In the genomic region with DNA sequence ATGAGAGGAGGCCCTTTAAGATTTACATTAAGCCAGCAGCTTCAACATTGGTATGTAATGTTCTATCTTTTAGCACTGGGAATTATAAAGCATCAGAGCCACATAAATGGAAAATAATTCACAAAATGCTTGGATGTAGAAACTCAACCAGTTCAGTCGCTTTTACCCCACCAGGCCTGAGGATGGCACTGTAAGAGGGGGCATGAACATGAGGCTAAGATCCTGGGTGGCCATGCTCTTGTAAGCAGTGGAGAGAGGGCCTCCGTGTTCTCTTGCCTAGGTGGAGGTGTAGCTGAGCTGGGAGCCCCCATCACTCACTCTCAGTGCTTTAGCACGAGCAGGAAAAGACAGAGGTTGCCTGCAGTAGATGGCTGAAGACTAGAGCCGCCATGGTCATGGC, we compare ENCODE assay signal across 16 cellular contexts.
DNase-seq lines count a peak whose midpoint lies in the region; ATAC-seq, FAIRE-seq and TF ChIP-seq lines count a peak whose summit lies in the region.
"Had no signal": no experiment of that assay in that cellular context is flagged by ENCODE, and none has a peak within 500 bp of the region (broad histone marks: within the 10 kb centered on the region; RNA-seq: fewer than 3 reads in every experiment).

No MANE protein-coding gene starts in this region.

- TF ChIP-seq POLR2A in HepG2 (IDR thresholded peaks at IDR 0.05; ENCODE audit: insufficient read depth in 1 of 2, low read depth in 2 of 2, low read length in 2 of 2) (no peak), right lobe of liver (IDR thresholded peaks at IDR 0.05) (no peak), gastroesophageal sphincter (IDR thresholded peaks at IDR 0.05) (no peak)

- DNase-seq in HepG2 (ENCODE audit: low spot score) (no peak), right lobe of liver (no peak), SK-MEL-5 (ENCODE audit: low read depth, low spot score) (peak; percentile 45), fibroblast of lung (ENCODE audit: low read depth in 2 of 2) (peak in 1 of 2 donors; percentile 23), left ventricle myocardium inferior (no peak), hypothalamus (lab: John Stamatoyannopoulos, UW) (no peak)
- DNase-seq: NCI-H1436 treated with DMSO at 0.1 percent for 48 hours, NCI-H524, nucleus accumbens, Right ventricle myocardium superior had no signal

- no peak for TF ChIP-seq RAD21 in HepG2 (CRISPR knock-in tag; IDR thresholded peaks at IDR 0.05)

- 0 out of 2 replicates have a peak, but pooled peaks have one; percentile 5 for TF ChIP-seq CTCF in HepG2 (CRISPR knock-in tag; IDR thresholded peaks at IDR 0.05)
- no peak for TF ChIP-seq CTCF in right lobe of liver (IDR thresholded peaks at IDR 0.05)
- TF ChIP-seq CTCF in fibroblast of lung (conservative IDR thresholded peaks at IDR 0.05 in 1 of 2, IDR thresholded peaks at IDR 0.05 in 1 of 2; ENCODE audit: low read depth in 1 of 2, low read length in 2 of 2): peak; percentile 8 to 18
- TF ChIP-seq CTCF in gastroesophageal sphincter (IDR thresholded peaks at IDR 0.05): no peak
- TF ChIP-seq CTCF in left ventricle myocardium inferior (IDR thresholded peaks at IDR 0.05; ENCODE audit: borderline replicate concordance): no peak

- intact Hi-C loops in HepG2 (cut with micrococcal nuclease; ENCODE audit: unreplicated experiment) (no loop called here), right lobe of liver (cut with DNase I) (no loop called here), left ventricle myocardium inferior (cut with micrococcal nuclease) (no loop called here)

- H3K4me3 ChIP-seq in HepG2 (replicated peaks in 1 of 3; ENCODE audit: insufficient read depth in 1 of 3, low read depth in 2 of 3, low read length in 3 of 3) (no peak overlapping the region), right lobe of liver (no peak overlapping the region), fibroblast of lung (replicated peaks in 1 of 4; ENCODE audit: control extremely low read depth in 1 of 4, insufficient read depth in 1 of 4, low read depth in 3 of 4, low read length in 4 of 4) (no peak overlapping the region), gastroesophageal sphincter (no peak overlapping the region), left ventricle myocardium inferior (no peak overlapping the region)
- H3K4me3 ChIP-seq: lung had no signal

- TF ChIP-seq EP300 in HepG2 (IDR thresholded peaks at IDR 0.05; ENCODE audit: low read depth in 2 of 2, low read length in 2 of 2): no peak
- no peak for TF ChIP-seq EP300 in HepG2 (CRISPR knock-in tag; IDR thresholded peaks at IDR 0.05; ENCODE audit: borderline replicate concordance)
- no peak for TF ChIP-seq EP300 in gastroesophageal sphincter (IDR thresholded peaks at IDR 0.05)

- POLR2A ChIA-PET in HepG2 (lab: Yijun Ruan, JAX): no interaction called here

- ATAC-seq in HepG2 (no peak), right lobe of liver (no peak), gastroesophageal sphincter (no peak), GM18867 (IDR thresholded peaks at IDR 0.05; ENCODE audit: unreplicated experiment) (no peak)

- H3K4me1 ChIP-seq in HepG2 (ENCODE audit: insufficient read depth, low read length): no peaks in the 10 kb centered on the region
- no peaks in the 10 kb centered on the region for H3K4me1 ChIP-seq in right lobe of liver
- H3K4me1 ChIP-seq in fibroblast of lung (ENCODE audit: control insufficient read depth, extremely low read depth, insufficient read depth, low read length): peaks cover 5% of the 10 kb centered on the region
- no peaks in the 10 kb centered on the region for H3K4me1 ChIP-seq in gastroesophageal sphincter
- H3K4me1 ChIP-seq in left ventricle myocardium inferior: peaks cover 20% of the 10 kb centered on the region

- H3K36me3 ChIP-seq in HepG2 (replicated peaks in 1 of 2; ENCODE audit: control insufficient read depth in 1 of 2, insufficient read depth in 2 of 2, low read length in 2 of 2) (no peaks in the 10 kb centered on the region), right lobe of liver (no peaks in the 10 kb centered on the region), fibroblast of lung (ENCODE audit: control insufficient read depth, insufficient read depth, low read length) (no peaks in the 10 kb centered on the region), gastroesophageal sphincter (no peaks in the 10 kb centered on the region), left ventricle myocardium inferior (no peaks in the 10 kb centered on the region)

- H2AFZ ChIP-seq in HepG2 (ENCODE audit: low read length): no peak overlapping the region
- H2AFZ ChIP-seq in fibroblast of lung (ENCODE audit: low read length): no peak overlapping the region

- H3K27ac ChIP-seq in HepG2 (ENCODE audit: extremely low read length, insufficient read depth, low read length) (no peak overlapping the region), right lobe of liver (no peak overlapping the region), fibroblast of lung (ENCODE audit: insufficient read depth, low read length) (no peak overlapping the region), gastroesophageal sphincter (no peak overlapping the region), left ventricle myocardium inferior (replicated peaks) (no peak overlapping the region)

- H3K9ac ChIP-seq in HepG2 (ENCODE audit: insufficient read depth, low read depth, low read length): no peak overlapping the region
- no peak overlapping the region for H3K9ac ChIP-seq in fibroblast of lung (ENCODE audit: insufficient read depth, low read length)

- H3K79me2 ChIP-seq in HepG2 (ENCODE audit: insufficient read depth, low read length) (no peaks in the 10 kb centered on the region), fibroblast of lung (ENCODE audit: control insufficient read depth, insufficient read depth, low read length) (no peaks in the 10 kb centered on the region)

- FAIRE-seq in HepG2 (lab: Jason Lieb, UNC): no peak
- FAIRE-seq: G401.6, GM18507, H54 had no signal

- in situ Hi-C loops in HepG2 (cut with HindIII; ENCODE audit: extremely low pct_ligation_motif_present, low pct_unique_long_range_greater_than_20kb): no loop called here
- in situ Hi-C loops in SK-MEL-5 (cut with HindIII; ENCODE audit: low pct_unique_long_range_greater_than_20kb, low sequenced_read_pairs): no loop called here

- H3K4me2 ChIP-seq in HepG2 (ENCODE audit: low read depth, low read length) (no peak overlapping the region), fibroblast of lung (ENCODE audit: extremely low read depth, insufficient read depth, low read length) (no peak overlapping the region)

- WGBS in HepG2 (ENCODE audit: low lambda C conversion rate): 7% methylated on average over 3 of the region's 4 CpGs
- 67% methylated on average over 1 of the region's 4 CpGs for WGBS in right lobe of liver (ENCODE audit: insufficient coverage, low coverage, low lambda C conversion rate, missing lambda C conversion rate)
- 80 to 84% methylated on average over 2 of the region's 4 CpGs for WGBS in gastroesophageal sphincter (ENCODE audit: low coverage in 1 of 2), 2 donors

- H3K27me3 ChIP-seq in HepG2 (ENCODE audit: control insufficient read depth in 1 of 2, insufficient read depth in 2 of 2, low read length in 2 of 2): peaks cover 0 to 1% of the 10 kb centered on the region in 2 experiments; a peak in 3 of 5 replicates
- no peaks in the 10 kb centered on the region for H3K27me3 ChIP-seq in right lobe of liver
- no peaks in the 10 kb centered on the region for H3K27me3 ChIP-seq in fibroblast of lung (ENCODE audit: control insufficient read depth, insufficient read depth, low read length)
- H3K27me3 ChIP-seq in gastroesophageal sphincter: peaks cover 4% of the 10 kb centered on the region
- no peaks in the 10 kb centered on the region for H3K27me3 ChIP-seq in left ventricle myocardium inferior (ENCODE audit: low read depth)

- CTCF ChIA-PET in HepG2 (lab: Yijun Ruan, JAX; ENCODE audit: low intra/inter-chr PET ratio, low total read pairs): no interaction called here

- no TSS peak for BruUV-seq in HepG2 (replicated peaks; lab: Mats Ljungman, UMichigan)

- H4K20me1 ChIP-seq in HepG2 (ENCODE audit: insufficient read depth, low read length) (no peaks in the 10 kb centered on the region), fibroblast of lung (ENCODE audit: control insufficient read depth, extremely low read depth, insufficient read depth, low read length) (no peaks in the 10 kb centered on the region)

- no peaks in the 10 kb centered on the region for H3K9me3 ChIP-seq in HepG2 (ENCODE audit: low read length)
- H3K9me3 ChIP-seq in right lobe of liver: no peaks in the 10 kb centered on the region
- no peaks in the 10 kb centered on the region for H3K9me3 ChIP-seq in fibroblast of lung (ENCODE audit: control insufficient read depth, insufficient read depth, low read depth, low read length)
- H3K9me3 ChIP-seq in gastroesophageal sphincter: no peaks in the 10 kb centered on the region
- H3K9me3 ChIP-seq in left ventricle myocardium inferior (replicated peaks): no peaks in the 10 kb centered on the region

TF ChIP-seq in HepG2, 621 proteins besides CTCF, POLR2A, EP300 and RAD21:
- no peak for TF ChIP-seq ZNF775 (CRISPR knock-in tag; IDR thresholded peaks at IDR 0.05; ENCODE audit: borderline replicate concordance)
- no peak for TF ChIP-seq POLR2G (IDR thresholded peaks at IDR 0.05; ENCODE audit: low read depth, low read length)
- TF ChIP-seq KDM1A (CRISPR knock-in tag; IDR thresholded peaks at IDR 0.05): no peak
- TF ChIP-seq KDM5A (IDR thresholded peaks at IDR 0.05; ENCODE audit: borderline replicate concordance, low read length): no peak
- TF ChIP-seq, protein P1, sequence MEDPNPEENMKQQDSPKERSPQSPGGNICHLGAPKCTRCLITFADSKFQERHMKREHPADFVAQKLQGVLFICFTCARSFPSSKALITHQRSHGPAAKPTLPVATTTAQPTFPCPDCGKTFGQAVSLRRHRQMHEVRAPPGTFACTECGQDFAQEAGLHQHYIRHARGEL (CRISPR knock-in tag; IDR thresholded peaks at IDR 0.05): no peak
- TF ChIP-seq FLYWCH1 (CRISPR knock-in tag; IDR thresholded peaks at IDR 0.05): no peak
- no peak for TF ChIP-seq ZNF670 (CRISPR knock-in tag; IDR thresholded peaks at IDR 0.05; ENCODE audit: borderline replicate concordance)
- TF ChIP-seq HCFC1 (IDR thresholded peaks at IDR 0.05; ENCODE audit: low read depth, low read length): no peak
- no peak for TF ChIP-seq ISX (CRISPR knock-in tag; conservative IDR thresholded peaks at IDR 0.05)
- no peak for TF ChIP-seq MAF1 (CRISPR knock-in tag; IDR thresholded peaks at IDR 0.05; ENCODE audit: borderline replicate concordance)
- TF ChIP-seq, protein P2, sequence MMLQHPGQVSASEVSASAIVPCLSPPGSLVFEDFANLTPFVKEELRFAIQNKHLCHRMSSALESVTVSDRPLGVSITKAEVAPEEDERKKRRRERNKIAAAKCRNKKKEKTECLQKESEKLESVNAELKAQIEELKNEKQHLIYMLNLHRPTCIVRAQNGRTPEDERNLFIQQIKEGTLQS (CRISPR knock-in tag; IDR thresholded peaks at IDR 0.05): no peak
- TF ChIP-seq ZNF282 (IDR thresholded peaks at IDR 0.05; ENCODE audit: partially characterized antibody): no peak
- TF ChIP-seq ZNF768 (CRISPR knock-in tag; IDR thresholded peaks at IDR 0.05): no peak
- TF ChIP-seq NONO (IDR thresholded peaks at IDR 0.05): no peak
- TF ChIP-seq NONO (CRISPR knock-in tag; conservative IDR thresholded peaks at IDR 0.05): no peak

Comparison
In these comparisons a context has a peak if more than half of its experiments do, and no peak if none do; other contexts are left out.
1. CTCF ChIP-seq: peak in HepG2 (single experiment) and fibroblast of lung (2 of 2); none in right lobe of liver (0 of 4), gastroesophageal sphincter (0 of 4) and left ventricle myocardium inferior (single experiment).